ENCODE assay signal across 10 cellular contexts in the genomic region with DNA sequence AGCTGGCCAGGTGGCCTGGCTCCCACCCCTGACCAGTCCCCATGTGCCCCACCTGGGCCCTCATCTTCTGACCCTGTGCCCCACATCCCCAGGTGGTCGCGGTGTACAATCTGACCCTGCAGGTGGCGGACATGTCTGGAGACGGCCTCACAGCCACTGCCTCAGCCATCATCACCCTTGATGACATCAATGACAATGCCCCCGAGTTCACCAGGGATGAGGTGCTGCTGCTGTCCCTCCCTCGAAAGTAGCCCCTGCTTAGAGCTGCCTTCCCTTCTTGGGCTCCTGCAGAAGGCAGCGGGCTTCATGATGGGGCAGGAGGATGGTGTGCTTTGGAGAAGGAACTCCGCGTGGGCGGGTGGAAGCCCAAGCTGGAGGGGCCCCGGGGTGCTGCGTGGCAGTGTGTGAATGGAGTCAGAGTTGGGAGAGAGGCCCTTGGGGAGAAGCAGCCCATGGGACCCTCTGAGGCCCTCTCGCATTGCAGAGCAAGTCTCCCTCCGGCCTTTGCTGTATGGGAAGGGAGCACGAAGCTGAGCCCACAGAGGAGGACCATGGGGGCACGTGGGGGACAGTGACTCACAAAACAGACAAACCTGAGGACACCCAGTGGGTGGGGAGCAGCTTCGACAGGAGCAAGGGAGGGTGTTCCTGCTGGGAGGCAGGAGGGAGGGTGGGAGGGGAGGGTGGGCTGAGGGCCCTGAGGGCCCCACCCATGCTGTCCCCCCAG. TPM values are rescaled to one million over a fixed set of nuclear protein-coding genes. Genes with fewer than 3 reads are reported as not detected.
DNase-seq lines count a peak whose midpoint lies in the region; ATAC-seq and TF ChIP-seq lines count a peak whose summit lies in the region.
"Had no signal": no experiment of that assay in that cellular context is flagged by ENCODE, and none has a peak within 500 bp of the region (broad histone marks: within the 10 kb centered on the region; RNA-seq: fewer than 3 reads in every experiment).

No MANE protein-coding gene starts in this region.

- intact Hi-C loops in CD4-positive, alpha-beta T cell (cut with DNase I, micrococcal nuclease) = no loop called here

- H3K4me1 Mint-ChIP-seq in CD4-positive, alpha-beta T cell (ENCODE audit: low read depth) = peaks cover 4% of the 10 kb centered on the region
- H3K4me1 Mint-ChIP-seq in activated T-cell treated with anti-CD3 and anti-CD28 coated beads, Interleukin-2, amount 50 U/mL, for 72 hours (ENCODE audit: low read depth) = no peaks in the 10 kb centered on the region
- H3K4me1 Mint-ChIP-seq in memory B cell = peaks cover 3% of the 10 kb centered on the region

- no peaks in the 10 kb centered on the region for H3K4me1 ChIP-seq in HEK293 (ENCODE audit: control insufficient read depth, insufficient read depth, low read length)

- H3K9me3 Mint-ChIP-seq in CD4-positive, alpha-beta T cell = no peaks in the 10 kb centered on the region
- H3K9me3 Mint-ChIP-seq in activated T-cell treated with anti-CD3 and anti-CD28 coated beads, Interleukin-2, amount 50 U/mL, for 72 hours = no peaks in the 10 kb centered on the region
- no peaks in the 10 kb centered on the region for H3K9me3 Mint-ChIP-seq in memory B cell

- H3K27ac ChIP-seq in CD4-positive, alpha-beta T cell (ENCODE audit: low read depth, low read length) = no peak overlapping the region
- no peak overlapping the region for H3K27ac ChIP-seq in HEK293 (ENCODE audit: extremely low read depth, low read depth, low read length)

- ATAC-seq in CD4-positive, alpha-beta T cell (ENCODE audit: poor library complexity) = peak; percentile 41
- ATAC-seq in activated T-cell treated with anti-CD3 and anti-CD28 coated beads, Interleukin-2, amount 50 U/mL, for 72 hours (replicated peaks in 1 of 2) = peak; percentile 41 to 57
- ATAC-seq in memory B cell (ENCODE audit: low read depth) = peak; percentile 60
- ATAC-seq in HG02798 (IDR thresholded peaks at IDR 0.05; ENCODE audit: poor library complexity, unreplicated experiment) = no peak
- no peak for ATAC-seq in HG03045 (IDR thresholded peaks at IDR 0.05; ENCODE audit: unreplicated experiment)
- no peak for ATAC-seq in HG03095 (IDR thresholded peaks at IDR 0.05; ENCODE audit: unreplicated experiment)

- peak overlapping the region; percentile 81 for H3K27ac Mint-ChIP-seq in CD4-positive, alpha-beta T cell
- H3K27ac Mint-ChIP-seq in activated T-cell treated with anti-CD3 and anti-CD28 coated beads, Interleukin-2, amount 50 U/mL, for 72 hours = no peak overlapping the region
- no peak overlapping the region for H3K27ac Mint-ChIP-seq in memory B cell

- no peaks in the 10 kb centered on the region for H3K9me3 ChIP-seq in CD4-positive, alpha-beta T cell (ENCODE audit: control insufficient read depth, low read length)
- no peaks in the 10 kb centered on the region for H3K9me3 ChIP-seq in HEK293 (ENCODE audit: control insufficient read depth, insufficient read depth, low read depth, low read length)

- no peak overlapping the region for H3K4me3 ChIP-seq in HEK293 (ENCODE audit: low read depth, low read length)
- H3K4me3 ChIP-seq: smooth muscle cell had no signal

- H3K36me3 Mint-ChIP-seq in CD4-positive, alpha-beta T cell (ENCODE audit: low read depth) = no peaks in the 10 kb centered on the region
- H3K36me3 Mint-ChIP-seq in activated T-cell treated with anti-CD3 and anti-CD28 coated beads, Interleukin-2, amount 50 U/mL, for 72 hours (ENCODE audit: insufficient read depth in 2 of 2) = no peaks in the 10 kb centered on the region
- no peaks in the 10 kb centered on the region for H3K36me3 Mint-ChIP-seq in memory B cell

- no peaks in the 10 kb centered on the region for H3K36me3 ChIP-seq in HEK293 (ENCODE audit: control insufficient read depth in 2 of 2, insufficient read depth in 1 of 2, low read length in 2 of 2)

- peak in 1 of 10 experiments; percentile 35 for DNase-seq in CD4-positive, alpha-beta T cell
- peak in 1 of 2 donors; percentile 51 for DNase-seq in activated T-cell treated with anti-CD3 and anti-CD28 coated beads, Interleukin-2, amount 50 U/mL, for 72 hours
- DNase-seq in memory B cell (ENCODE audit: low spot score in 2 of 2) (no peak), islet precursor cell (no peak)
- DNase-seq: amniotic stem cell had no signal

- CTCF ChIA-PET in CD4-positive, alpha-beta T cell (lab: Charles Lee) = no interaction called here
- CTCF ChIA-PET in HEK293 (lab: Yijun Ruan, JAX) = no interaction called here

- POLR2A ChIA-PET in CD4-positive, alpha-beta T cell (lab: Charles Lee) = interaction anchor here (1.2 kb wide), 1 partner anchor 406 kb away, joined by 3 read pairs; no protein-coding TSS in a partner anchor
- POLR2A ChIA-PET in HEK293 (lab: Yijun Ruan, JAX) = no interaction called here

- H3K4me3 Mint-ChIP-seq in CD4-positive, alpha-beta T cell = peak overlapping the region; percentile 22
- no peak overlapping the region for H3K4me3 Mint-ChIP-seq in activated T-cell treated with anti-CD3 and anti-CD28 coated beads, Interleukin-2, amount 50 U/mL, for 72 hours
- H3K4me3 Mint-ChIP-seq in memory B cell = no peak overlapping the region

- no peaks in the 10 kb centered on the region for H3K27me3 Mint-ChIP-seq in CD4-positive, alpha-beta T cell
- no peaks in the 10 kb centered on the region for H3K27me3 Mint-ChIP-seq in activated T-cell treated with anti-CD3 and anti-CD28 coated beads, Interleukin-2, amount 50 U/mL, for 72 hours (ENCODE audit: low read depth)
- H3K27me3 Mint-ChIP-seq in memory B cell = no peaks in the 10 kb centered on the region

- no peak for TF ChIP-seq CTCF in CD4-positive, alpha-beta T cell (IDR thresholded peaks at IDR 0.05)
- no peak for TF ChIP-seq CTCF in HEK293 (tag by site-specific recombination; IDR thresholded peaks at IDR 0.05)

- no peaks in the 10 kb centered on the region for H3K27me3 ChIP-seq in CD4-positive, alpha-beta T cell (ENCODE audit: control insufficient read depth, insufficient read depth, low read length)

TF ChIP-seq in HEK293, 187 proteins besides CTCF, POLR2A, EP300 and RAD21 (continues in another document):
- TF ChIP-seq ZSCAN18 (tag by site-specific recombination; IDR thresholded peaks at IDR 0.05) = no peak
- TF ChIP-seq BCL11A (tag by site-specific recombination; IDR thresholded peaks at IDR 0.05; ENCODE audit: low read depth) = 0 out of 2 replicates have a peak, but pooled peaks have one; percentile 26
- TF ChIP-seq ZBTB48 (tag by site-specific recombination; IDR thresholded peaks at IDR 0.05) = peak; percentile 57; the same call in 1 of the 2 replicates
- TF ChIP-seq ZNF335 (tag by site-specific recombination; conservative IDR thresholded peaks at IDR 0.05) = no peak
- no peak for TF ChIP-seq ZNF549 (tag by site-specific recombination; IDR thresholded peaks at IDR 0.05)
- TF ChIP-seq ZNF600 (tag by site-specific recombination; IDR thresholded peaks at IDR 0.05) = 0 out of 2 replicates have a peak, but pooled peaks have one; percentile 25
- no peak for TF ChIP-seq ZNF473 (tag by site-specific recombination; IDR thresholded peaks at IDR 0.05)
- TF ChIP-seq, protein P1, sequence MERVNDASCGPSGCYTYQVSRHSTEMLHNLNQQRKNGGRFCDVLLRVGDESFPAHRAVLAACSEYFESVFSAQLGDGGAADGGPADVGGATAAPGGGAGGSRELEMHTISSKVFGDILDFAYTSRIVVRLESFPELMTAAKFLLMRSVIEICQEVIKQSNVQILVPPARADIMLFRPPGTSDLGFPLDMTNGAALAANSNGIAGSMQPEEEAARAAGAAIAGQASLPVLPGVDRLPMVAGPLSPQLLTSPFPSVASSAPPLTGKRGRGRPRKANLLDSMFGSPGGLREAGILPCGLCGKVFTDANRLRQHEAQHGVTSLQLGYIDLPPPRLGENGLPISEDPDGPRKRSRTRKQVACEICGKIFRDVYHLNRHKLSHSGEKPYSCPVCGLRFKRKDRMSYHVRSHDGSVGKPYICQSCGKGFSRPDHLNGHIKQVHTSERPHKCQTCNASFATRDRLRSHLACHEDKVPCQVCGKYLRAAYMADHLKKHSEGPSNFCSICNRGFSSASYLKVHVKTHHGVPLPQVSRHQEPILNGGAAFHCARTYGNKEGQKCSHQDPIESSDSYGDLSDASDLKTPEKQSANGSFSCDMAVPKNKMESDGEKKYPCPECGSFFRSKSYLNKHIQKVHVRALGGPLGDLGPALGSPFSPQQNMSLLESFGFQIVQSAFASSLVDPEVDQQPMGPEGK (tag by site-specific recombination; IDR thresholded peaks at IDR 0.05) = 0 out of 2 replicates have a peak, but pooled peaks have one; percentile 23
- peak; percentile 30; the same call in 1 of the 2 replicates for TF ChIP-seq SP2 (tag by site-specific recombination; IDR thresholded peaks at IDR 0.05)
- TF ChIP-seq SP7 (tag by site-specific recombination; IDR thresholded peaks at IDR 0.05) = no peak
- no peak for TF ChIP-seq ZNF341 (tag by site-specific recombination; IDR thresholded peaks at IDR 0.05; ENCODE audit: low read depth)
- TF ChIP-seq HOXD13 (CRISPR knock-in tag; IDR thresholded peaks at IDR 0.05; ENCODE audit: borderline replicate concordance) = no peak
- no peak for TF ChIP-seq ZNF311 (tag by site-specific recombination; IDR thresholded peaks at IDR 0.05; ENCODE audit: borderline replicate concordance)

RNA-seq across cellular contexts. Expression of gene SLC22A31, which starts 12.8 kb away (rescaled TPM):
- total RNA-seq in CD4-positive, alpha-beta T cell = 1 to 10 TPM; 2.1 to 2.9 TPM
- 1 to 10 TPM; 1.3 to 1.6 TPM for total RNA-seq in activated T-cell treated with anti-CD3 and anti-CD28 coated beads, Interleukin-2, amount 50 U/mL, for 72 hours
- total RNA-seq: smooth muscle cell had no signal

RNA-seq across cellular contexts. Expression of gene CDH15, which starts 16.0 kb away (rescaled TPM):
- total RNA-seq in CD4-positive, alpha-beta T cell = not detected
- total RNA-seq in activated T-cell treated with anti-CD3 and anti-CD28 coated beads, Interleukin-2, amount 50 U/mL, for 72 hours = not detected

RNA-seq across cellular contexts. Expression of gene ZNF778, which starts 30.0 kb away (rescaled TPM):
- total RNA-seq in CD4-positive, alpha-beta T cell = 1 to 10 TPM; 4.0 to 6.7 TPM
- 10 to 100 TPM in 1 of 2 donors, 1 to 10 TPM in 1; 7.2 to 10.9 TPM for total RNA-seq in activated T-cell treated with anti-CD3 and anti-CD28 coated beads, Interleukin-2, amount 50 U/mL, for 72 hours

Comparison
In these comparisons a context has a peak if more than half of its experiments do, and no peak if none do; other contexts are left out.
1. ATAC-seq: peak in CD4-positive, alpha-beta T cell (single experiment), activated T-cell treated with anti-CD3 and anti-CD28 coated beads, Interleukin-2, amount 50 U/mL, for 72 hours (2 of 2) and memory B cell (single experiment); none in HG02798 (single experiment), HG03045 (single experiment) and HG03095 (single experiment).